In genomic region chr2:132936261-132936660, GRCh38 we compare ENCODE assay signal across 32 cellular contexts.
DNase-seq lines count a peak whose midpoint lies in the region; ATAC-seq, FAIRE-seq and TF ChIP-seq lines count a peak whose summit lies in the region.
"Had no signal": no experiment of that assay in that cellular context is flagged by ENCODE, and none has a peak within 500 bp of the region (broad histone marks: within the 10 kb centered on the region; RNA-seq: fewer than 3 reads in every experiment).

No MANE protein-coding gene starts in this region.

- H3K4me1 Mint-ChIP-seq in H9 (no peaks in the 10 kb centered on the region), T-helper 17 cell (no peaks in the 10 kb centered on the region)
- H3K4me1 Mint-ChIP-seq: activated naive CD4-positive, alpha-beta T cell treated with anti-CD3 and anti-CD28 coated beads, Interleukin-2, amount 50 U/mL, for 24 hours; naive thymus-derived CD4-positive, alpha-beta T cell; stimulated activated naive CD8-positive, alpha-beta T cell treated with anti-CD3 and anti-CD28 coated beads, Interleukin-15, amount 100 ng/mL, for 72 hours had no signal

- no peaks in the 10 kb centered on the region for H3K79me1 ChIP-seq in H9 (ENCODE audit: insufficient read depth, low read depth, low read length, poor library complexity, severe bottlenecking)

- no peak overlapping the region for H2BK5ac ChIP-seq in H9 (ENCODE audit: insufficient read length, low read length)

- no peaks in the 10 kb centered on the region for H3K23me2 ChIP-seq in H9 (ENCODE audit: insufficient read length, low read depth, low read length, poor library complexity, severe bottlenecking)

- in situ Hi-C loops in astrocyte of the spinal cord (cut with HindIII; ENCODE audit: low sequenced_read_pairs), result no loop called here

- H2BK15ac ChIP-seq in H9 (ENCODE audit: low read depth, low read length), result no peak overlapping the region

- no peak overlapping the region for H3K14ac ChIP-seq in H9 (ENCODE audit: insufficient read depth, low read length)

- H3K36me3 ChIP-seq in A673 (ENCODE audit: insufficient read depth, low read length, poor library complexity, severe bottlenecking), result no peaks in the 10 kb centered on the region
- no peaks in the 10 kb centered on the region for H3K36me3 ChIP-seq in ascending aorta
- H3K36me3 ChIP-seq: BLaER1 treated with 17β-estradiol and CSF1 and Interleukin-3, amounts not matched to agents 10 nM and 100 nM; thyroid gland had no signal

- no peak overlapping the region for H3K18ac ChIP-seq in H9 (ENCODE audit: insufficient read length, low read depth, low read length)

- H3K4me1 ChIP-seq in A673 (ENCODE audit: insufficient read depth, low read length, poor library complexity, severe bottlenecking) (peaks cover 32% of the 10 kb centered on the region), ascending aorta (no peaks in the 10 kb centered on the region), H9 (ENCODE audit: insufficient read depth, low read length) (no peaks in the 10 kb centered on the region)
- H3K4me1 ChIP-seq: thyroid gland had no signal

- H3K27me3 Mint-ChIP-seq in H9 (ENCODE audit: low read depth) (no peaks in the 10 kb centered on the region), T-helper 17 cell (no peaks in the 10 kb centered on the region)
- H3K27me3 Mint-ChIP-seq: activated naive CD4-positive, alpha-beta T cell treated with anti-CD3 and anti-CD28 coated beads, Interleukin-2, amount 50 U/mL, for 24 hours; naive thymus-derived CD4-positive, alpha-beta T cell; stimulated activated naive CD8-positive, alpha-beta T cell treated with anti-CD3 and anti-CD28 coated beads, Interleukin-15, amount 100 ng/mL, for 72 hours had no signal

- no peak overlapping the region for H4K91ac ChIP-seq in H9 (ENCODE audit: insufficient read length, low read depth, low read length)

- no peak overlapping the region for H2BK120ac ChIP-seq in H9 (ENCODE audit: low read depth, low read length, poor library complexity, severe bottlenecking)

- H4K20me1 ChIP-seq in H9 (ENCODE audit: control insufficient read depth, insufficient read depth, insufficient read length), result no peaks in the 10 kb centered on the region
- H4K20me1 ChIP-seq: BLaER1 treated with 17β-estradiol and CSF1 and Interleukin-3, amounts not matched to agents 10 nM and 100 nM had no signal

- H2AK5ac ChIP-seq in H9 (ENCODE audit: insufficient read length, low read length), result no peak overlapping the region

- peak; percentile 29 for FAIRE-seq in GM18507 (lab: Jason Lieb, UNC)
- FAIRE-seq: keratinocyte, small intestine had no signal

- POLR2A ChIA-PET in A673 (lab: Charles Lee; ENCODE audit: low non-redundant PET), result no interaction called here

- WGBS in H9 (ENCODE audit: extremely low coverage, insufficient read length, low lambda C conversion rate), result no CpG with 5 or more reads among the region's 1 CpG

- H3K9ac ChIP-seq in H9 (ENCODE audit: extremely low read depth, insufficient read length, low read length), result no peak overlapping the region
- H3K9ac ChIP-seq: BLaER1 treated with 17β-estradiol and CSF1 and Interleukin-3, amounts not matched to agents 10 nM and 100 nM had no signal

- no peak overlapping the region for H2BK20ac ChIP-seq in H9 (ENCODE audit: low read depth, low read length, poor library complexity, severe bottlenecking)

- no peak overlapping the region for H2AFZ ChIP-seq in H9 (ENCODE audit: low read length)

- H3K56ac ChIP-seq in H9 (ENCODE audit: insufficient read length, low read depth, low read length), result no peak overlapping the region

- TF ChIP-seq CTCF in A673 (conservative IDR thresholded peaks at IDR 0.05; ENCODE audit: low read depth, low read length) (no peak), astrocyte of the spinal cord (IDR thresholded peaks at IDR 0.05; ENCODE audit: low read depth, low read length) (no peak), ascending aorta (IDR thresholded peaks at IDR 0.05) (no peak), H9 (conservative IDR thresholded peaks at IDR 0.05) (no peak)

- no peak overlapping the region for H3T11ph ChIP-seq in H9 (ENCODE audit: low read length)

- DNase-seq in A673 (ENCODE audit: low spot score), result peak; percentile 68
- DNase-seq in GM18507 (ENCODE audit: extremely low spot score, insufficient read length, low read depth), result no peak
- DNase-seq in astrocyte of the spinal cord (ENCODE audit: low read depth, low spot score), result peak; percentile 32
- DNase-seq in hepatic stellate cell (ENCODE audit: low spot score), result peak; percentile 12
- DNase-seq in ascending aorta (ENCODE audit: low spot score in 2 of 2), result no peak
- no peak for DNase-seq in H9
- DNase-seq in stimulated activated CD4-positive, alpha-beta T cell treated with anti-CD3 and anti-CD28 coated beads, Interleukin-4, amount 100 ng/mL, for 24 hours, result no peak
- no peak for DNase-seq in T-helper 17 cell
- DNase-seq: activated CD4-positive, CD25-positive, alpha-beta regulatory T cell treated with anti-CD3 and anti-CD28 coated beads, Interleukin-2, amount 50 U/mL, for 72 hours; activated CD8-positive, alpha-beta T cell treated with anti-CD3 and anti-CD28 coated beads, Interleukin-2, amount 10 ng/mL, durations not matched to agents 7 days and 5 days; anterior cingulate cortex; Calu3; DND-41; dorsolateral prefrontal cortex; glutamatergic neuron; GOT3; midbrain; naive thymus-derived CD4-positive, alpha-beta T cell; NCI-H1105 treated with DMSO at 0.1 percent for 48 hours; NCI-H2029 treated with DMSO at 0.1 percent for 48 hours; NCI-H748 treated with DMSO at 0.1 percent for 48 hours; small intestine; stimulated activated CD8-positive, alpha-beta memory T cell treated with anti-CD3 and anti-CD28 coated beads, Interleukin-4, amount 100 ng/mL, for 48 hours; stimulated activated naive CD8-positive, alpha-beta T cell treated with anti-CD3 and anti-CD28 coated beads, Interleukin-15, amount 100 ng/mL, for 72 hours; T-helper 2 cell; thyroid gland had no signal

- H3K4me3 ChIP-seq in A673 (ENCODE audit: low read depth, low read length, poor library complexity, severe bottlenecking) (no peak overlapping the region), astrocyte of the spinal cord (ENCODE audit: low read depth, low read length) (no peak overlapping the region), ascending aorta (no peak overlapping the region)
- H3K4me3 ChIP-seq: BLaER1 treated with 17β-estradiol and CSF1 and Interleukin-3, amounts not matched to agents 10 nM and 100 nM; dorsolateral prefrontal cortex; thyroid gland had no signal

- no peaks in the 10 kb centered on the region for H3K9me3 ChIP-seq in A673 (ENCODE audit: low read depth, low read length, poor library complexity, severe bottlenecking)
- no peaks in the 10 kb centered on the region for H3K9me3 ChIP-seq in ascending aorta
- H3K9me3 ChIP-seq in H9 (ENCODE audit: control insufficient read depth, low read depth, low read length), result no peaks in the 10 kb centered on the region
- no peaks in the 10 kb centered on the region for H3K9me3 ChIP-seq in T-helper 17 cell (ENCODE audit: control insufficient read depth, low read length, poor library complexity, severe bottlenecking)
- H3K9me3 ChIP-seq: thyroid gland had no signal

- H3K9me3 Mint-ChIP-seq in H9, result no peaks in the 10 kb centered on the region
- H3K9me3 Mint-ChIP-seq: activated naive CD4-positive, alpha-beta T cell treated with anti-CD3 and anti-CD28 coated beads, Interleukin-2, amount 50 U/mL, for 24 hours; activated T-helper 2 cell treated with anti-CD3 and anti-CD28 coated beads, Interferon-gamma antibody, Interleukin-2, Interleukin-4, amounts not matched to agents 10 μg/mL and 5 μg/mL and 100 μg/mL, durations not matched to agents 14 hours and 24 hours and 36 hours had no signal

- no peak overlapping the region for H3K27ac Mint-ChIP-seq in H9
- no peak overlapping the region for H3K27ac Mint-ChIP-seq in T-helper 17 cell
- H3K27ac Mint-ChIP-seq: activated CD8-positive, alpha-beta T cell treated with anti-CD3 and anti-CD28 coated beads, Interleukin-2, amount 10 ng/mL, durations not matched to agents 7 days and 5 days; activated naive CD4-positive, alpha-beta T cell treated with anti-CD3 and anti-CD28 coated beads, Interleukin-2, amount 50 U/mL, for 24 hours; activated T-helper 2 cell treated with anti-CD3 and anti-CD28 coated beads, Interferon-gamma antibody, Interleukin-2, Interleukin-4, amounts not matched to agents 10 μg/mL and 5 μg/mL and 100 μg/mL, durations not matched to agents 14 hours and 24 hours and 36 hours; naive thymus-derived CD4-positive, alpha-beta T cell; stimulated activated naive CD8-positive, alpha-beta T cell treated with anti-CD3 and anti-CD28 coated beads, Interleukin-15, amount 100 ng/mL, for 72 hours had no signal

- no TSS peak for BruUV-seq in A673 (replicated peaks; lab: Mats Ljungman, UMichigan)

- H3K4ac ChIP-seq in H9 (ENCODE audit: low read depth, low read length), result no peak overlapping the region

- CTCF ChIA-PET in A673 (lab: Charles Lee), result no interaction called here

- H3K36me3 Mint-ChIP-seq in H9 (ENCODE audit: insufficient read depth in 1 of 3, low read depth in 3 of 3), result no peaks in the 10 kb centered on the region
- no peaks in the 10 kb centered on the region for H3K36me3 Mint-ChIP-seq in T-helper 17 cell (ENCODE audit: low read depth)
- H3K36me3 Mint-ChIP-seq: activated naive CD4-positive, alpha-beta T cell treated with anti-CD3 and anti-CD28 coated beads, Interleukin-2, amount 50 U/mL, for 24 hours had no signal

- H3K27ac ChIP-seq in A673 (ENCODE audit: low read depth, low read length, poor library complexity, severe bottlenecking), result no peak overlapping the region
- no peak overlapping the region for H3K27ac ChIP-seq in ascending aorta
- H3K27ac ChIP-seq in H9 (ENCODE audit: insufficient read length, low read depth, low read length), result no peak overlapping the region
- H3K27ac ChIP-seq: BLaER1 treated with 17β-estradiol and CSF1 and Interleukin-3, amounts not matched to agents 10 nM and 100 nM; dorsolateral prefrontal cortex; RWPE1; thyroid gland had no signal

- intact Hi-C loops in A673 (cut with micrococcal nuclease; ENCODE audit: unreplicated experiment), result loop anchor here (10.0 kb wide), 1 partner anchor 239 kb away; no protein-coding TSS in a partner anchor
- intact Hi-C loops in ascending aorta (cut with DNase I), result no loop called here

- no peak overlapping the region for H2BK12ac ChIP-seq in H9 (ENCODE audit: insufficient read length, low read depth, low read length)

- no peak overlapping the region for H4K8ac ChIP-seq in H9 (replicated peaks; ENCODE audit: insufficient read length, low read depth, low read length)

- no peak overlapping the region for H3K4me3 Mint-ChIP-seq in H9
- no peak overlapping the region for H3K4me3 Mint-ChIP-seq in T-helper 17 cell
- H3K4me3 Mint-ChIP-seq: activated CD8-positive, alpha-beta T cell treated with anti-CD3 and anti-CD28 coated beads, Interleukin-2, amount 10 ng/mL, durations not matched to agents 7 days and 5 days; activated naive CD4-positive, alpha-beta T cell treated with anti-CD3 and anti-CD28 coated beads, Interleukin-2, amount 50 U/mL, for 24 hours; naive thymus-derived CD4-positive, alpha-beta T cell; stimulated activated naive CD8-positive, alpha-beta T cell treated with anti-CD3 and anti-CD28 coated beads, Interleukin-15, amount 100 ng/mL, for 72 hours had no signal

- H3K27me3 ChIP-seq in A673 (replicated peaks; ENCODE audit: insufficient read depth, low read depth, low read length, poor library complexity) (no peaks in the 10 kb centered on the region), ascending aorta (no peaks in the 10 kb centered on the region), H9 (ENCODE audit: insufficient read depth, low read length) (no peaks in the 10 kb centered on the region)
- H3K27me3 ChIP-seq: BLaER1 treated with 17β-estradiol and CSF1 and Interleukin-3, amounts not matched to agents 10 nM and 100 nM; dorsolateral prefrontal cortex; thyroid gland had no signal

- no peak for ATAC-seq in T-helper 17 cell
- ATAC-seq: activated CD8-positive, alpha-beta T cell treated with anti-CD3 and anti-CD28 coated beads, Interleukin-2, amount 10 ng/mL, durations not matched to agents 7 days and 5 days; naive thymus-derived CD4-positive, alpha-beta T cell; SK-N-SH treated with all-trans-retinoic acid at 6 μM for 48 hours; stimulated activated naive CD8-positive, alpha-beta T cell treated with anti-CD3 and anti-CD28 coated beads, Interleukin-15, amount 100 ng/mL, for 72 hours had no signal

- no peak overlapping the region for H3K23ac ChIP-seq in H9 (ENCODE audit: insufficient read length, low read depth, low read length)

- H3K4me2 ChIP-seq in H9 (ENCODE audit: insufficient read depth, insufficient read length, low read length), result no peak overlapping the region

- H4K5ac ChIP-seq in H9 (ENCODE audit: insufficient read length, low read depth, low read length), result no peak overlapping the region

- H3K79me2 ChIP-seq in H9 (ENCODE audit: insufficient read depth, low read length), result no peaks in the 10 kb centered on the region

Comparison
In these comparisons a context has a peak if more than half of its experiments do, and no peak if none do; other contexts are left out.
1. DNase-seq: peak in A673 (single experiment), astrocyte of the spinal cord (single experiment) and hepatic stellate cell (single experiment); none in GM18507 (single experiment), ascending aorta (0 of 2), H9 (single experiment), stimulated activated CD4-positive, alpha-beta T cell treated with anti-CD3 and anti-CD28 coated beads, Interleukin-4, amount 100 ng/mL, for 24 hours (single experiment) and T-helper 17 cell (0 of 3).